In genomic region chr14:88995437-88996198, GRCh38 we compare ENCODE assay signal across 12 cellular contexts.
DNase-seq lines count a peak whose midpoint lies in the region; ATAC-seq, FAIRE-seq and TF ChIP-seq lines count a peak whose summit lies in the region.
"Had no signal": no experiment of that assay in that cellular context is flagged by ENCODE, and none has a peak within 500 bp of the region (broad histone marks: within the 10 kb centered on the region; RNA-seq: fewer than 3 reads in every experiment).

No MANE protein-coding gene starts in this region.

- ATAC-seq in GM19324 (IDR thresholded peaks at IDR 0.05; ENCODE audit: low FRiP score, unreplicated experiment) = no peak

- no peak overlapping the region for H3K9ac ChIP-seq in GM23248

- H3K36me3 ChIP-seq in ACC112 (ENCODE audit: insufficient read depth, low read length) (no peaks in the 10 kb centered on the region), GM23248 (ENCODE audit: low read depth) (no peaks in the 10 kb centered on the region), kidney epithelial cell (ENCODE audit: control insufficient read depth, insufficient read depth, low read length) (no peaks in the 10 kb centered on the region), hepatocyte (replicated peaks; ENCODE audit: insufficient read depth, low read depth) (no peaks in the 10 kb centered on the region)
- H3K36me3 ChIP-seq: neutrophil, suprapubic skin had no signal

- H2AFZ ChIP-seq in ACC112 (ENCODE audit: low read length, unreplicated experiment) (no peak overlapping the region), GM23248 (no peak overlapping the region), hepatocyte (no peak overlapping the region)

- H3K9me2 ChIP-seq in GM23248 (ENCODE audit: insufficient read depth) (no peaks in the 10 kb centered on the region), hepatocyte (replicated peaks; ENCODE audit: insufficient read depth) (no peaks in the 10 kb centered on the region)

- DNase-seq in GM23248 = peak; percentile 84
- DNase-seq in astrocyte of the cerebellum (ENCODE audit: low read depth) = peak; percentile 81
- peak; percentile 76 for DNase-seq in kidney epithelial cell (ENCODE audit: low read depth)
- no peak for DNase-seq in hepatocyte (ENCODE audit: low spot score)
- DNase-seq in activated CD4-positive, alpha-beta T cell treated with anti-CD3 and anti-CD28 coated beads for 48 hours = no peak
- DNase-seq in urothelium cell line (ENCODE audit: low spot score) = no peak
- DNase-seq: activated B cell treated with CpG ODN at 0.5 μM for 24 hours, GOT3 had no signal

- peaks cover 35% of the 10 kb centered on the region for H3F3A ChIP-seq in GM23248 (ENCODE audit: insufficient read depth)

- peak overlapping the region; percentile 72 for H3K27ac ChIP-seq in ACC112 (ENCODE audit: low read depth, low read length)
- peak overlapping the region; percentile 60 for H3K27ac ChIP-seq in GM23248
- H3K27ac ChIP-seq in hepatocyte = no peak overlapping the region
- H3K27ac ChIP-seq: neutrophil, suprapubic skin had no signal

- no peak for TF ChIP-seq CTCF in astrocyte of the cerebellum (IDR thresholded peaks at IDR 0.05; ENCODE audit: low read depth, low read length, missing control alignments)
- TF ChIP-seq CTCF in kidney epithelial cell (IDR thresholded peaks at IDR 0.05; ENCODE audit: insufficient read depth, low read length, poor library complexity, severe bottlenecking) = no peak
- no peak for TF ChIP-seq CTCF in hepatocyte (IDR thresholded peaks at IDR 0.05; ENCODE audit: poor library complexity)

- peaks cover 30% of the 10 kb centered on the region for H3K4me1 ChIP-seq in ACC112 (ENCODE audit: control insufficient read depth, insufficient read depth, low read length, unreplicated experiment)
- H3K4me1 ChIP-seq in GM23248 (ENCODE audit: insufficient read depth) = peaks cover 34% of the 10 kb centered on the region
- peaks cover 7% of the 10 kb centered on the region for H3K4me1 ChIP-seq in hepatocyte (ENCODE audit: insufficient read depth)

- in situ Hi-C loops in GM23248 (cut with MboI) (no loop called here), astrocyte of the cerebellum (cut with HindIII; ENCODE audit: low sequenced_read_pairs) (no loop called here)

- no peak for FAIRE-seq in urothelium cell line (lab: Jason Lieb, UNC)

- H3K79me2 ChIP-seq in ACC112 (ENCODE audit: control insufficient read depth, insufficient read depth, low read length, unreplicated experiment) (no peaks in the 10 kb centered on the region), GM23248 (ENCODE audit: insufficient read depth) (no peaks in the 10 kb centered on the region), hepatocyte (no peaks in the 10 kb centered on the region)

- H3K4me3 ChIP-seq in ACC112 (ENCODE audit: low read depth, low read length) (no peak overlapping the region), GM23248 (no peak overlapping the region), astrocyte of the cerebellum (ENCODE audit: low read depth, low read length) (no peak overlapping the region), kidney epithelial cell (ENCODE audit: low read depth, low read length) (no peak overlapping the region), hepatocyte (no peak overlapping the region)
- H3K4me3 ChIP-seq: suprapubic skin had no signal

- H4K20me1 ChIP-seq in GM23248 (ENCODE audit: insufficient read depth) = no peaks in the 10 kb centered on the region
- no peaks in the 10 kb centered on the region for H4K20me1 ChIP-seq in hepatocyte (ENCODE audit: insufficient read depth, poor library complexity, severe bottlenecking)

- H3K4me2 ChIP-seq in GM23248 (ENCODE audit: unreplicated experiment) = no peak overlapping the region
- no peak overlapping the region for H3K4me2 ChIP-seq in hepatocyte

- H3K9me3 ChIP-seq in GM23248 (ENCODE audit: low read depth) (no peaks in the 10 kb centered on the region), hepatocyte (ENCODE audit: low read depth) (no peaks in the 10 kb centered on the region)
- H3K9me3 ChIP-seq: neutrophil, suprapubic skin had no signal

- WGBS in GM23248 (ENCODE audit: low coverage in 1 of 2, low lambda C conversion rate in 2 of 2, missing lambda C conversion rate in 2 of 2), 2 experiments = 37 to 38% methylated on average over 9 of the region's 9 CpGs
- WGBS in hepatocyte (ENCODE audit: low lambda C conversion rate, missing lambda C conversion rate) = 73% methylated on average over 9 of the region's 9 CpGs

- H3K27me3 ChIP-seq in ACC112 (ENCODE audit: insufficient read depth, low read length) (no peaks in the 10 kb centered on the region), GM23248 (replicated peaks; ENCODE audit: insufficient read depth) (no peaks in the 10 kb centered on the region), kidney epithelial cell (ENCODE audit: control insufficient read depth, insufficient read depth, low read length) (no peaks in the 10 kb centered on the region), hepatocyte (no peaks in the 10 kb centered on the region)
- H3K27me3 ChIP-seq: suprapubic skin had no signal

Comparison
In these comparisons a context has a peak if more than half of its experiments do, and no peak if none do; other contexts are left out.
1. DNase-seq: peak in GM23248 (single experiment), astrocyte of the cerebellum (single experiment) and kidney epithelial cell (single experiment); none in hepatocyte (single experiment), activated CD4-positive, alpha-beta T cell treated with anti-CD3 and anti-CD28 coated beads for 48 hours (single experiment) and urothelium cell line (single experiment).